23 cellular contexts compared by ENCODE assay signal in genomic region chr5:108625654-108626053, GRCh38.
DNase-seq lines count a peak whose midpoint lies in the region; ATAC-seq, FAIRE-seq and TF ChIP-seq lines count a peak whose summit lies in the region.
"Had no signal": no experiment of that assay in that cellular context is flagged by ENCODE, and none has a peak within 500 bp of the region (broad histone marks: within the 10 kb centered on the region; RNA-seq: fewer than 3 reads in every experiment).

No MANE protein-coding gene starts in this region.

- H3K27ac ChIP-seq in GM23338 (ENCODE audit: low read depth) (no peak overlapping the region), astrocyte (ENCODE audit: low read depth, low read length) (no peak overlapping the region)
- H3K27ac ChIP-seq: A549, SJSA1 had no signal

- H3K4me3 ChIP-seq in GM23338 = no peak overlapping the region
- no peak overlapping the region for H3K4me3 ChIP-seq in astrocyte (ENCODE audit: insufficient read depth, low read depth, low read length)
- H3K4me3 ChIP-seq: A549, MG63, SJSA1 had no signal

- no peaks in the 10 kb centered on the region for H3K36me3 ChIP-seq in GM23338 (ENCODE audit: insufficient read depth)
- no peaks in the 10 kb centered on the region for H3K36me3 ChIP-seq in astrocyte (ENCODE audit: insufficient read depth, low read length)
- H3K36me3 ChIP-seq: MG63, SJSA1 had no signal

- H3K4me1 Mint-ChIP-seq in GM23338 = peaks cover 8% of the 10 kb centered on the region
- H3K4me1 Mint-ChIP-seq in astrocyte (ENCODE audit: low read depth, unreplicated experiment) = peaks cover 5% of the 10 kb centered on the region
- H3K4me1 Mint-ChIP-seq: CD4-positive, alpha-beta memory T cell; T-cell had no signal

- H2AFZ ChIP-seq in GM23338 (peak overlapping the region; percentile 39; the same call in 1 of the 2 replicates), astrocyte (ENCODE audit: low read depth, low read length) (peak overlapping the region; percentile 37)

- no peak for TF ChIP-seq CTCF in GM23338 (conservative IDR thresholded peaks at IDR 0.05; ENCODE audit: low read depth in 2 of 2)
- TF ChIP-seq CTCF in astrocyte (IDR thresholded peaks at IDR 0.05; ENCODE audit: insufficient read depth, low read depth, low read length) = no peak

- DNase-seq in GM23338 (ENCODE audit: low spot score) = no peak
- no peak for DNase-seq in astrocyte (ENCODE audit: low read depth)
- no peak for DNase-seq in iPS-NIHi7 (ENCODE audit: extremely low spot score)
- no peak for DNase-seq in SW480 (ENCODE audit: low spot score)
- DNase-seq in NCI-H345 treated with DMSO at 0.1 percent for 48 hours (lab: John Stamatoyannopoulos, UW; ENCODE audit: unreplicated experiment) = no peak
- DNase-seq: C1 segment of cervical spinal cord; CD4-positive, alpha-beta memory T cell; COR-L47; DMS53; KBM-7; MG63; NCI-H2029; NCI-H446 treated with DMSO at 0.1 percent for 48 hours; NCI-H526; Right ventricle myocardium superior; RPMI8226; T-cell had no signal

- no peaks in the 10 kb centered on the region for H3F3A ChIP-seq in GM23338 (replicated peaks; ENCODE audit: low read depth)

- H3K4me1 ChIP-seq in GM23338 (ENCODE audit: insufficient read depth) = peaks cover 14% of the 10 kb centered on the region; the same call in 1 of the 2 replicates
- no peaks in the 10 kb centered on the region for H3K4me1 ChIP-seq in astrocyte (ENCODE audit: insufficient read depth, low read length)
- H3K4me1 ChIP-seq: A549, SJSA1 had no signal

- H3K4me3 Mint-ChIP-seq in GM23338 (no peak overlapping the region), astrocyte (ENCODE audit: unreplicated experiment) (no peak overlapping the region)
- H3K4me3 Mint-ChIP-seq: CD4-positive, alpha-beta memory T cell; T-cell had no signal

- ATAC-seq in GM19025 (IDR thresholded peaks at IDR 0.05; ENCODE audit: low read depth, unreplicated experiment) (peak; percentile 63), GM23338 (no peak), GM21390 (IDR thresholded peaks at IDR 0.05; ENCODE audit: unreplicated experiment) (no peak)
- ATAC-seq: A549, T-cell had no signal

- H3K9ac ChIP-seq in astrocyte (ENCODE audit: low read length) = no peak overlapping the region

- no peaks in the 10 kb centered on the region for H3K9me3 ChIP-seq in astrocyte (ENCODE audit: insufficient read depth, low read depth, low read length)
- H3K9me3 ChIP-seq: A549, MG63, SJSA1 had no signal

- no peaks in the 10 kb centered on the region for H3K79me2 ChIP-seq in GM23338 (replicated peaks; ENCODE audit: insufficient read depth)
- H3K79me2 ChIP-seq in astrocyte (ENCODE audit: insufficient read depth, low read length) = no peaks in the 10 kb centered on the region

- peaks cover 29% of the 10 kb centered on the region for H3K9me2 ChIP-seq in GM23338 (ENCODE audit: insufficient read depth)

- H4K20me1 ChIP-seq in GM23338 (replicated peaks; ENCODE audit: insufficient read depth) = no peaks in the 10 kb centered on the region
- H4K20me1 ChIP-seq in astrocyte (ENCODE audit: insufficient read depth, low read length) = no peaks in the 10 kb centered on the region

- FAIRE-seq in astrocyte (lab: Jason Lieb, UNC) = no peak
- FAIRE-seq: A549, GM19239, H54 had no signal

- no peak overlapping the region for H3K4me2 ChIP-seq in GM23338
- H3K4me2 ChIP-seq in astrocyte (ENCODE audit: low read length) = no peak overlapping the region
- H3K4me2 ChIP-seq: A549 had no signal

- H3K27me3 ChIP-seq in GM23338 (ENCODE audit: insufficient read depth) (no peaks in the 10 kb centered on the region), astrocyte (ENCODE audit: insufficient read depth, low read length) (no peaks in the 10 kb centered on the region)
- H3K27me3 ChIP-seq: MG63, SJSA1 had no signal

- H3K9me3 Mint-ChIP-seq in GM23338 = no peaks in the 10 kb centered on the region
- no peaks in the 10 kb centered on the region for H3K9me3 Mint-ChIP-seq in astrocyte (ENCODE audit: unreplicated experiment)
- H3K9me3 Mint-ChIP-seq: CD4-positive, alpha-beta memory T cell; T-cell had no signal

- no peaks in the 10 kb centered on the region for H3K36me3 Mint-ChIP-seq in GM23338 (ENCODE audit: low read depth)
- no peaks in the 10 kb centered on the region for H3K36me3 Mint-ChIP-seq in astrocyte (ENCODE audit: low read depth, unreplicated experiment)
- H3K36me3 Mint-ChIP-seq: CD4-positive, alpha-beta memory T cell; T-cell had no signal

- no peak overlapping the region for H3K27ac Mint-ChIP-seq in GM23338
- no peak overlapping the region for H3K27ac Mint-ChIP-seq in astrocyte (ENCODE audit: unreplicated experiment)
- H3K27ac Mint-ChIP-seq: CD4-positive, alpha-beta memory T cell; T-cell had no signal

- no peaks in the 10 kb centered on the region for H3K27me3 Mint-ChIP-seq in GM23338 (ENCODE audit: insufficient read depth, low read depth, poor library complexity)
- no peaks in the 10 kb centered on the region for H3K27me3 Mint-ChIP-seq in astrocyte (ENCODE audit: low read depth, unreplicated experiment)

TF ChIP-seq in GM23338, 12 proteins besides CTCF, POLR2A, EP300 and RAD21:
- TF ChIP-seq CREB1 (CRISPR knock-in tag; IDR thresholded peaks at IDR 0.05; ENCODE audit: low read depth) (no peak), POLR2AphosphoS5 (IDR thresholded peaks at IDR 0.05; ENCODE audit: low read depth) (no peak), EZH2phosphoT487 (IDR thresholded peaks at IDR 0.05; ENCODE audit: unreplicated experiment) (no peak), NANOG (IDR thresholded peaks at IDR 0.05; ENCODE audit: borderline replicate concordance) (no peak), ZNF331 (CRISPR knock-in tag; IDR thresholded peaks at IDR 0.05; ENCODE audit: low read depth) (no peak), EZH2 (IDR thresholded peaks at IDR 0.05; ENCODE audit: low read depth, unreplicated experiment) (no peak), REST (IDR thresholded peaks at IDR 0.05; ENCODE audit: unreplicated experiment) (no peak), ZNF114 (CRISPR knock-in tag; IDR thresholded peaks at IDR 0.05) (no peak), JUNB (IDR thresholded peaks at IDR 0.05; ENCODE audit: unreplicated experiment) (no peak)
- TF ChIP-seq, protein P1, sequence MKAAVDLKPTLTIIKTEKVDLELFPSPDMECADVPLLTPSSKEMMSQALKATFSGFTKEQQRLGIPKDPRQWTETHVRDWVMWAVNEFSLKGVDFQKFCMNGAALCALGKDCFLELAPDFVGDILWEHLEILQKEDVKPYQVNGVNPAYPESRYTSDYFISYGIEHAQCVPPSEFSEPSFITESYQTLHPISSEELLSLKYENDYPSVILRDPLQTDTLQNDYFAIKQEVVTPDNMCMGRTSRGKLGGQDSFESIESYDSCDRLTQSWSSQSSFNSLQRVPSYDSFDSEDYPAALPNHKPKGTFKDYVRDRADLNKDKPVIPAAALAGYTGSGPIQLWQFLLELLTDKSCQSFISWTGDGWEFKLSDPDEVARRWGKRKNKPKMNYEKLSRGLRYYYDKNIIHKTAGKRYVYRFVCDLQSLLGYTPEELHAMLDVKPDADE (IDR thresholded peaks at IDR 0.05) = no peak
TF ChIP-seq in GM23338: peak in this region for 0.
